Comparison of ENCODE assay signal across 21 cellular contexts in the genomic region with DNA sequence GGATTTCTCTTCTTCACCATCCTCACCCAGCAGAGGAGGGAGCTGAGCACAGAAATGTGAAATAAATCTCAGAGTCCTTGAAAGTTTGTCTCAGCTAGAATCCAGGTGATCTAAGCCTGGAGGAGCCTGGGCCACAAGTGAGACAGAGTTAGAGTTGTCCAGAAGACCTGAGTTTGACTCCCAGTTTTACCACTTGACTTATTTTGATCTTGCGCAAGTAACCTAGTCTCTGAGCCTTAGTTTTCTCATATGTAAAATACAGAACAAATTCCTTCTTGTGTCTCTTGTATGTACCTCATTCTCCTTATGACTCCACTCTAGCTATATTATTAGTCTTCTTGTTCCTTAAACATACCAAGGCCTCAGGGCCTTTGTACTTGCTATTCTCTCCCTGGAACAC. TPM values are rescaled to one million over a fixed set of nuclear protein-coding genes. Genes with fewer than 3 reads are reported as not detected.
A peak's percentile ranks its signal among the peaks of the same experiment; 100 is the strongest.
DNase-seq lines count a peak whose midpoint lies in the region; ATAC-seq, FAIRE-seq and TF ChIP-seq lines count a peak whose summit lies in the region.
"Had no signal": no experiment of that assay in that cellular context is flagged by ENCODE, and none has a peak within 500 bp of the region (broad histone marks: within the 10 kb centered on the region; RNA-seq: fewer than 3 reads in every experiment).

No MANE protein-coding gene starts in this region.

- no peak for TF ChIP-seq EP300 in A549 (IDR thresholded peaks at IDR 0.05)

- TF ChIP-seq POLR2A in A549 (IDR thresholded peaks at IDR 0.05; ENCODE audit: low read length) = no peak
- TF ChIP-seq POLR2A in IMR-90 (IDR thresholded peaks at IDR 0.05; ENCODE audit: low read depth, low read length) = no peak

- H3K4me3 ChIP-seq in A549 (no peak overlapping the region), IMR-90 (ENCODE audit: insufficient read depth, low read depth, low read length) (no peak overlapping the region), left lung (no peak overlapping the region)
- H3K4me3 ChIP-seq: BLaER1, PC-9, SJCRH30 had no signal

- H3K27ac ChIP-seq in A549 = no peak overlapping the region
- no peak overlapping the region for H3K27ac ChIP-seq in IMR-90 (ENCODE audit: insufficient read depth, low read length)
- H3K27ac ChIP-seq in left lung = no peak overlapping the region
- H3K27ac ChIP-seq: BLaER1, HL-60, PC-9, SJCRH30 had no signal

- dilution Hi-C loops in IMR-90 (cut with HindIII; ENCODE audit: low sequenced_read_pairs, unreplicated experiment) = no loop called here

- no peak overlapping the region for H3K9ac ChIP-seq in IMR-90 (ENCODE audit: low read depth, low read length)
- H3K9ac ChIP-seq: BLaER1 had no signal

- FAIRE-seq in A549 (lab: Jason Lieb, UNC) = no peak
- FAIRE-seq: GM12892, H54, HTR-8/SVneo had no signal

- H3K4me3 Mint-ChIP-seq in activated CD8-positive, alpha-beta T cell treated with anti-CD3 and anti-CD28 coated beads, Interleukin-2, amount 10 ng/mL, durations not matched to agents 7 days and 5 days = no peak overlapping the region
- no peak overlapping the region for H3K4me3 Mint-ChIP-seq in activated CD8-positive, alpha-beta T cell treated with anti-CD3 and anti-CD28 coated beads for 36 hours
- H3K4me3 Mint-ChIP-seq in glutamatergic neuron (ENCODE audit: unreplicated experiment) = no peak overlapping the region

- no peak overlapping the region for H2BK20ac ChIP-seq in IMR-90 (ENCODE audit: low read depth, low read length)

- H3K4me1 Mint-ChIP-seq in activated CD8-positive, alpha-beta T cell treated with anti-CD3 and anti-CD28 coated beads, Interleukin-2, amount 10 ng/mL, durations not matched to agents 7 days and 5 days (ENCODE audit: low read depth) = peaks cover 13% of the 10 kb centered on the region
- peaks cover 34% of the 10 kb centered on the region for H3K4me1 Mint-ChIP-seq in activated CD8-positive, alpha-beta T cell treated with anti-CD3 and anti-CD28 coated beads for 36 hours (ENCODE audit: low read depth)
- peaks cover 33% of the 10 kb centered on the region for H3K4me1 Mint-ChIP-seq in glutamatergic neuron (ENCODE audit: low read depth, unreplicated experiment)

- no peak overlapping the region for H4K91ac ChIP-seq in IMR-90 (ENCODE audit: insufficient read depth, low read depth, low read length)

- no peak overlapping the region for H3K18ac ChIP-seq in IMR-90 (ENCODE audit: low read depth, low read length)

- no peaks in the 10 kb centered on the region for H3K27me3 ChIP-seq in IMR-90 (ENCODE audit: control insufficient read depth, insufficient read depth, low read length)
- H3K27me3 ChIP-seq in left lung = no peaks in the 10 kb centered on the region
- H3K27me3 ChIP-seq: BLaER1, SJCRH30 had no signal

- TF ChIP-seq CTCF in activated CD8-positive, alpha-beta T cell treated with anti-CD3 and anti-CD28 coated beads for 36 hours (IDR thresholded peaks at IDR 0.05) = no peak
- TF ChIP-seq CTCF in A549 (IDR thresholded peaks at IDR 0.05) = no peak
- no peak for TF ChIP-seq CTCF in IMR-90 (conservative IDR thresholded peaks at IDR 0.05; ENCODE audit: low read depth, low read length)
- TF ChIP-seq CTCF in glutamatergic neuron (IDR thresholded peaks at IDR 0.05; ENCODE audit: partially characterized antibody, unreplicated experiment) = no peak
- no peak for TF ChIP-seq CTCF in left lung (IDR thresholded peaks at IDR 0.05)

- no peak overlapping the region for H3K56ac ChIP-seq in IMR-90 (ENCODE audit: extremely low read depth, insufficient read depth, low read length)

- H4K5ac ChIP-seq in IMR-90 (ENCODE audit: low read depth, low read length) = no peak overlapping the region

- H2BK120ac ChIP-seq in IMR-90 (ENCODE audit: low read depth, low read length) = no peak overlapping the region

- H3K36me3 ChIP-seq in IMR-90 (ENCODE audit: control insufficient read depth, insufficient read depth, low read length) (peaks cover 22% of the 10 kb centered on the region), left lung (peaks cover 0 to 35% of the 10 kb centered on the region in 2 donors)

- no peak overlapping the region for H2BK15ac ChIP-seq in IMR-90 (ENCODE audit: low read depth, low read length)

- H3K4me2 ChIP-seq in A549 (no peak overlapping the region), IMR-90 (ENCODE audit: low read depth, low read length) (no peak overlapping the region)
- H3K4me2 ChIP-seq: BLaER1, PC-9 had no signal

- H3K23ac ChIP-seq in IMR-90 (ENCODE audit: low read depth, low read length) = no peak overlapping the region

- 0 out of 3 replicates have a peak, but pooled peaks cover 2% of the 10 kb centered on the region for H3K4me1 ChIP-seq in A549
- peaks cover 2% of the 10 kb centered on the region; the same call in 1 of the 2 replicates for H3K4me1 ChIP-seq in IMR-90 (ENCODE audit: control insufficient read depth, insufficient read depth, low read length)
- H3K4me1 ChIP-seq in left lung = peaks cover 6 to 16% of the 10 kb centered on the region in 2 donors

- intact Hi-C loops in activated CD8-positive, alpha-beta T cell treated with anti-CD3 and anti-CD28 coated beads for 36 hours (cut with micrococcal nuclease) = no loop called here
- intact Hi-C loops in IMR-90 (cut with micrococcal nuclease) (no loop called here), left lung (cut with DNase I) (no loop called here)

- peaks cover 25% of the 10 kb centered on the region for H3K36me3 Mint-ChIP-seq in activated CD8-positive, alpha-beta T cell treated with anti-CD3 and anti-CD28 coated beads, Interleukin-2, amount 10 ng/mL, durations not matched to agents 7 days and 5 days (ENCODE audit: low read depth)
- peaks cover 15% of the 10 kb centered on the region for H3K36me3 Mint-ChIP-seq in activated CD8-positive, alpha-beta T cell treated with anti-CD3 and anti-CD28 coated beads for 36 hours (ENCODE audit: low read depth)
- peaks cover 5% of the 10 kb centered on the region for H3K36me3 Mint-ChIP-seq in glutamatergic neuron (ENCODE audit: unreplicated experiment)

- no peak for ATAC-seq in activated CD8-positive, alpha-beta T cell treated with anti-CD3 and anti-CD28 coated beads, Interleukin-2, amount 10 ng/mL, durations not matched to agents 7 days and 5 days
- ATAC-seq in activated CD8-positive, alpha-beta T cell treated with anti-CD3 and anti-CD28 coated beads for 36 hours = no peak
- ATAC-seq in A549 (no peak), IMR-90 (ENCODE audit: low read depth) (no peak), left lung (no peak), GM18867 (IDR thresholded peaks at IDR 0.05; ENCODE audit: unreplicated experiment) (no peak)

- CTCF ChIA-PET in activated CD8-positive, alpha-beta T cell treated with anti-CD3 and anti-CD28 coated beads, Interleukin-2, amount 10 ng/mL, durations not matched to agents 7 days and 5 days (lab: Charles Lee) = no interaction called here
- CTCF ChIA-PET in activated CD8-positive, alpha-beta T cell treated with anti-CD3 and anti-CD28 coated beads for 36 hours (lab: Charles Lee) = no interaction called here
- CTCF ChIA-PET in A549 (lab: Yijun Ruan, JAX) (interaction anchor here (0.5 to 1.1 kb wide), 3 partner anchors 16 to 272 kb away, joined by 3 to 4 read pairs (median 3); no protein-coding TSS in a partner anchor), IMR-90 (lab: Yijun Ruan, JAX) (interaction anchor here (0.6 kb wide), 1 partner anchor 576 kb away, joined by 3 read pairs; no protein-coding TSS in a partner anchor)

- peak overlapping the region; percentile 62 for H3K27ac Mint-ChIP-seq in activated CD8-positive, alpha-beta T cell treated with anti-CD3 and anti-CD28 coated beads, Interleukin-2, amount 10 ng/mL, durations not matched to agents 7 days and 5 days
- H3K27ac Mint-ChIP-seq in activated CD8-positive, alpha-beta T cell treated with anti-CD3 and anti-CD28 coated beads for 36 hours = no peak overlapping the region
- peak overlapping the region; percentile 16 for H3K27ac Mint-ChIP-seq in glutamatergic neuron (ENCODE audit: unreplicated experiment)

- BruUV-seq in IMR-90 (replicated peaks; lab: Mats Ljungman, UMichigan) = no TSS peak

- TF ChIP-seq RAD21 in A549 (conservative IDR thresholded peaks at IDR 0.05 in 1 of 2, IDR thresholded peaks at IDR 0.05 in 1 of 2) (no peak), IMR-90 (IDR thresholded peaks at IDR 0.05; ENCODE audit: low read length) (no peak)

- POLR2A ChIA-PET in activated CD8-positive, alpha-beta T cell treated with anti-CD3 and anti-CD28 coated beads, Interleukin-2, amount 10 ng/mL, durations not matched to agents 7 days and 5 days (lab: Charles Lee) = no interaction called here
- POLR2A ChIA-PET in activated CD8-positive, alpha-beta T cell treated with anti-CD3 and anti-CD28 coated beads for 36 hours (lab: Charles Lee) = interaction anchor here (0.6 kb wide), 1 partner anchor 70 kb away, joined by 3 read pairs; no protein-coding TSS in a partner anchor
- POLR2A ChIA-PET in A549 (lab: Yijun Ruan, JAX) = no interaction called here
- POLR2A ChIA-PET in IMR-90 (lab: Charles Lee; ENCODE audit: unreplicated experiment) = no interaction called here

- H3K9me3 Mint-ChIP-seq in activated CD8-positive, alpha-beta T cell treated with anti-CD3 and anti-CD28 coated beads, Interleukin-2, amount 10 ng/mL, durations not matched to agents 7 days and 5 days (ENCODE audit: insufficient read depth) = no peaks in the 10 kb centered on the region
- no peaks in the 10 kb centered on the region for H3K9me3 Mint-ChIP-seq in activated CD8-positive, alpha-beta T cell treated with anti-CD3 and anti-CD28 coated beads for 36 hours
- peaks cover 5% of the 10 kb centered on the region for H3K9me3 Mint-ChIP-seq in glutamatergic neuron (ENCODE audit: unreplicated experiment)

- no peak overlapping the region for H2BK5ac ChIP-seq in IMR-90 (ENCODE audit: low read depth, low read length, poor library complexity, severe bottlenecking)

- H2AK5ac ChIP-seq in IMR-90 (ENCODE audit: low read depth, low read length) = no peak overlapping the region

- H4K8ac ChIP-seq in IMR-90 (ENCODE audit: low read depth in 2 of 2, low read length in 2 of 2) = no peak overlapping the region

- H3K9me3 ChIP-seq in A549 (no peaks in the 10 kb centered on the region), IMR-90 (ENCODE audit: control insufficient read depth, insufficient read depth, low read length) (no peaks in the 10 kb centered on the region), left lung (no peaks in the 10 kb centered on the region)
- H3K9me3 ChIP-seq: BLaER1, SJCRH30 had no signal

- H3K14ac ChIP-seq in IMR-90 (replicated peaks; ENCODE audit: low read depth, low read length) = no peak overlapping the region

- H2AK9ac ChIP-seq in IMR-90 (replicated peaks; ENCODE audit: low read depth, low read length, poor library complexity) = no peak overlapping the region

- no peaks in the 10 kb centered on the region for H3K27me3 Mint-ChIP-seq in activated CD8-positive, alpha-beta T cell treated with anti-CD3 and anti-CD28 coated beads, Interleukin-2, amount 10 ng/mL, durations not matched to agents 7 days and 5 days (ENCODE audit: low read depth)
- no peaks in the 10 kb centered on the region for H3K27me3 Mint-ChIP-seq in activated CD8-positive, alpha-beta T cell treated with anti-CD3 and anti-CD28 coated beads for 36 hours
- peaks cover 3% of the 10 kb centered on the region for H3K27me3 Mint-ChIP-seq in glutamatergic neuron (ENCODE audit: unreplicated experiment)

- no peak overlapping the region for H3K4ac ChIP-seq in IMR-90 (ENCODE audit: low read depth, low read length)

- H3K9me1 ChIP-seq in IMR-90 (ENCODE audit: insufficient read depth, low read length) = peaks cover 37% of the 10 kb centered on the region

- peaks cover 70% of the 10 kb centered on the region for H4K20me1 ChIP-seq in IMR-90 (ENCODE audit: insufficient read depth, low read length)

- no peak for DNase-seq in activated CD8-positive, alpha-beta T cell treated with anti-CD3 and anti-CD28 coated beads, Interleukin-2, amount 10 ng/mL, durations not matched to agents 7 days and 5 days
- no peak for DNase-seq in activated CD8-positive, alpha-beta T cell treated with anti-CD3 and anti-CD28 coated beads for 36 hours
- DNase-seq in A549 (ENCODE audit: low read depth in 1 of 2, low spot score in 1 of 2) (no peak), IMR-90 (no peak), glutamatergic neuron (no peak), left lung (no peak), H4 (ENCODE audit: low spot score) (no peak)
- DNase-seq: COR-L47, KBM-7, NCI-H1092, NCI-H2081, NCI-H510A, NCI-H82, PC-9, SJCRH30 had no signal

- in situ Hi-C loops in IMR-90 (cut with MboI; ENCODE audit: low sequenced_read_pairs) = no loop called here

- H2AFZ ChIP-seq in IMR-90 (replicated peaks; ENCODE audit: low read length, poor library complexity) = no peak overlapping the region
- H2AFZ ChIP-seq: PC-9 had no signal

- peaks cover 59 to 77% of the 10 kb centered on the region in 2 experiments for H3K79me1 ChIP-seq in IMR-90 (ENCODE audit: low read depth in 1 of 2, low read length in 2 of 2)

- WGBS in A549 (ENCODE audit: missing lambda C conversion rate) = 100% methylated on average over 1 of the region's 1 CpG
- WGBS in IMR-90 (ENCODE audit: extremely low coverage in 2 of 2, insufficient read length in 1 of 2), 2 experiments = no CpG with 5 or more reads among the region's 1 CpG

RNA-seq across cellular contexts. Expression of gene RALY, which starts 36.7 kb away (rescaled TPM):
- 100 to 1,000 TPM; 232 to 233 TPM for total RNA-seq in activated CD8-positive, alpha-beta T cell treated with anti-CD3 and anti-CD28 coated beads, Interleukin-2, amount 10 ng/mL, durations not matched to agents 7 days and 5 days
- 100 to 1,000 TPM; 151 to 153 TPM for total RNA-seq in activated CD8-positive, alpha-beta T cell treated with anti-CD3 and anti-CD28 coated beads for 36 hours
- polyA plus RNA-seq in A549 (2011; rRNA removed) (61.2 and 63.4 TPM in 2 replicates), A549 (2017; fragmentation: RNase III; extraction: RNeasy Plus Mini Kit Qiagen cat#74134 plus additional on column Dnase treatment) (102 to 108 TPM (median 105 TPM) in 3 replicates), IMR-90 (2012; rRNA removed) (115 and 123 TPM in 2 replicates)
- 102 and 141 TPM in 2 replicates for polyA plus RNA-seq in A549 (2012; cell fraction: cytosol; rRNA removed)
- 90.5 and 104 TPM in 2 replicates for polyA plus RNA-seq in A549 (2012; cell fraction: nucleus; rRNA removed)
- 79.6 and 107 TPM in 2 replicates for polyA minus RNA-seq in A549 (2011; rRNA and poly(A)+ RNA removed)
- total RNA-seq in IMR-90 (2012; rRNA removed) (45.8 and 46.2 TPM in 2 replicates), glutamatergic neuron (ENCODE audit: unreplicated experiment) (234 TPM), left lung (100 to 1,000 TPM; 127 to 151 TPM)
- polyA plus RNA-seq in IMR-90 (2012; cell fraction: cytosol; rRNA removed) = 145 and 250 TPM in 2 replicates
- 72.9 and 111 TPM in 2 replicates for polyA plus RNA-seq in IMR-90 (2012; cell fraction: nucleus; rRNA removed; ENCODE audit: low replicate concordance)
- total RNA-seq in H4 (2014; rRNA removed; shearing (Covaris generic)) = 77.6 and 92.6 TPM in 2 replicates

Comparison
In these comparisons a context has a peak if more than half of its experiments do, and no peak if none do; other contexts are left out.
1. CTCF ChIA-PET loops: an anchor here in A549 (0.5 to 1.1 kb wide) and IMR-90 (0.6 kb wide); none called in activated CD8-positive, alpha-beta T cell treated with anti-CD3 and anti-CD28 coated beads, Interleukin-2, amount 10 ng/mL, durations not matched to agents 7 days and 5 days and activated CD8-positive, alpha-beta T cell treated with anti-CD3 and anti-CD28 coated beads for 36 hours.